29 cellular contexts compared by ENCODE assay signal in genomic region chr1:65026235-65026634, GRCh38. TPM values are rescaled to one million over a fixed set of nuclear protein-coding genes. Genes with fewer than 3 reads are reported as not detected.
DNase-seq lines count a peak whose midpoint lies in the region; ATAC-seq, FAIRE-seq and TF ChIP-seq lines count a peak whose summit lies in the region.
"Had no signal": no experiment of that assay in that cellular context is flagged by ENCODE, and none has a peak within 500 bp of the region (broad histone marks: within the 10 kb centered on the region; RNA-seq: fewer than 3 reads in every experiment).

No MANE protein-coding gene starts in this region.

- DNase-seq in NCI-H1417 (lab: John Stamatoyannopoulos, UW) (peak in 2 of 3 experiments; percentile 31 to 56), NCI-H1417 treated with DMSO at 0.1 percent for 48 hours (lab: John Stamatoyannopoulos, UW) (no peak), NCI-H146 (lab: John Stamatoyannopoulos, UW) (peak; percentile 80), WTC11 (ENCODE audit: low spot score) (peak; percentile 32), pancreas (no peak), RCC 7860 (ENCODE audit: low spot score) (no peak), T-helper 2 cell (no peak), smooth muscle cell (lab: John Stamatoyannopoulos, UW; ENCODE audit: unreplicated experiment) (no peak)
- DNase-seq: 8988T; activated CD4-positive, alpha-beta T cell treated with anti-CD3 and anti-CD28 coated beads, Interleukin-2, amount 50 U/mL, for 48 hours; activated naive CD4-positive, alpha-beta T cell treated with anti-CD3 and anti-CD28 coated beads for 36 hours; adrenal gland; CD8-positive, alpha-beta T cell; effector CD4-positive, alpha-beta T cell; HCEC 1CT; NCI-H1105 treated with DMSO at 0.1 percent for 48 hours; NCI-H526 treated with DMSO at 0.1 percent for 48 hours; posterior cingulate gyrus; right cardiac atrium; stimulated activated CD4-positive, alpha-beta T cell treated with anti-CD3 and anti-CD28 coated beads, Interleukin-4, amount 100 ng/mL, for 4 hours; stimulated activated naive B cell treated with anti-CD40 and anti-IgM and Interleukin-4, amounts not matched to agents 10 μg/mL and 1 μg/mL and 100 μg/mL, for 72 hours; T-cell had no signal

- H3K9me3 Mint-ChIP-seq in WTC11: peaks cover 10% of the 10 kb centered on the region
- H3K9me3 Mint-ChIP-seq: activated naive CD4-positive, alpha-beta T cell treated with anti-CD3 and anti-CD28 coated beads for 36 hours; CD8-positive, alpha-beta T cell had no signal

- no peak overlapping the region for H3K4me2 ChIP-seq in smooth muscle cell

- H3K36me3 ChIP-seq in pancreas: no peaks in the 10 kb centered on the region
- H3K36me3 ChIP-seq in smooth muscle cell (ENCODE audit: low read depth): no peaks in the 10 kb centered on the region
- H3K36me3 ChIP-seq: adrenal gland, SJSA1, suprapubic skin had no signal

- TF ChIP-seq CTCF in WTC11 (IDR thresholded peaks at IDR 0.05) (no peak), pancreas (IDR thresholded peaks at IDR 0.05) (no peak), smooth muscle cell (IDR thresholded peaks at IDR 0.05; ENCODE audit: borderline replicate concordance, insufficient read depth, poor library complexity, severe bottlenecking) (no peak)

- H3F3A ChIP-seq in smooth muscle cell (ENCODE audit: low read depth): no peaks in the 10 kb centered on the region

- no peaks in the 10 kb centered on the region for H3K27me3 Mint-ChIP-seq in WTC11 (ENCODE audit: low read depth)
- H3K27me3 Mint-ChIP-seq: stimulated activated naive B cell treated with anti-CD40 and anti-IgM and Interleukin-4, amounts not matched to agents 10 μg/mL and 1 μg/mL and 100 μg/mL, for 72 hours; T-cell had no signal

- no peaks in the 10 kb centered on the region for H4K20me1 ChIP-seq in smooth muscle cell (ENCODE audit: low read depth)

- H3K4me1 Mint-ChIP-seq in WTC11: peaks cover 50% of the 10 kb centered on the region

- peak; percentile 89 for ATAC-seq in WTC11
- peak in 3 of 4 donors; percentile 6 to 24 (median 18) for ATAC-seq in pancreas
- ATAC-seq: activated CD4-positive, CD25-positive, alpha-beta regulatory T cell treated with anti-CD3 and anti-CD28 coated beads, Interleukin-2, amount 50 U/mL, for 24 hours; body of pancreas; CD8-positive, alpha-beta T cell; K562; right cardiac atrium; stimulated activated naive B cell treated with anti-CD40 and anti-IgM and Interleukin-4, amounts not matched to agents 10 μg/mL and 1 μg/mL and 100 μg/mL, for 72 hours; T-cell had no signal

- H3K9me3 ChIP-seq in pancreas: no peaks in the 10 kb centered on the region
- no peaks in the 10 kb centered on the region for H3K9me3 ChIP-seq in smooth muscle cell (replicated peaks; ENCODE audit: low read depth)
- H3K9me3 ChIP-seq: adrenal gland, body of pancreas, SJSA1, suprapubic skin had no signal

- CTCF ChIA-PET in WTC11 (lab: Charles Lee): interaction anchor here (1.3 kb wide), 1 partner anchor 60 kb away, joined by 4 read pairs; the partner anchor contains the start of gene JAK1

- H2AFZ ChIP-seq in smooth muscle cell (ENCODE audit: low read depth): no peak overlapping the region

- no peak overlapping the region for H3K4me3 Mint-ChIP-seq in WTC11
- H3K4me3 Mint-ChIP-seq: activated naive CD4-positive, alpha-beta T cell treated with anti-CD3 and anti-CD28 coated beads for 36 hours; CD8-positive, alpha-beta T cell; stimulated activated naive B cell treated with anti-CD40 and anti-IgM and Interleukin-4, amounts not matched to agents 10 μg/mL and 1 μg/mL and 100 μg/mL, for 72 hours; T-cell had no signal

- intact Hi-C loops in pancreas (cut with DNase I): no loop called here

- H3K79me2 ChIP-seq in smooth muscle cell (ENCODE audit: low read depth): no peaks in the 10 kb centered on the region

- H3K4me1 ChIP-seq in pancreas: peaks cover 0 to 11% (median 11%) of the 10 kb centered on the region in 3 donors
- no peaks in the 10 kb centered on the region for H3K4me1 ChIP-seq in smooth muscle cell (ENCODE audit: low read depth)
- H3K4me1 ChIP-seq: SJSA1 had no signal

- peaks cover 12% of the 10 kb centered on the region for H3K36me3 Mint-ChIP-seq in WTC11

- POLR2A ChIA-PET in WTC11 (lab: Charles Lee): interaction anchor here (1.2 kb wide), 1 partner anchor 39 kb away, joined by 3 read pairs; no protein-coding TSS in a partner anchor

- 28 to 34% methylated on average over 3 of the region's 3 CpGs for WGBS in pancreas, 2 donors
- WGBS in smooth muscle cell (ENCODE audit: low lambda C conversion rate): 33% methylated on average over 3 of the region's 3 CpGs

- H3K27me3 ChIP-seq in pancreas (no peaks in the 10 kb centered on the region), smooth muscle cell (ENCODE audit: low read depth) (no peaks in the 10 kb centered on the region)
- H3K27me3 ChIP-seq: adrenal gland, body of pancreas, suprapubic skin had no signal

- FAIRE-seq in pancreas (lab: Jason Lieb, UNC): no peak
- no peak for FAIRE-seq in RCC 7860 (lab: Jason Lieb, UNC)
- FAIRE-seq: K562, TTC549 had no signal

- H3K27ac ChIP-seq in pancreas (no peak overlapping the region), smooth muscle cell (ENCODE audit: low read depth) (no peak overlapping the region)
- H3K27ac ChIP-seq: adrenal gland, body of pancreas, epithelial cell of prostate, SJSA1, suprapubic skin had no signal

- H3K9ac ChIP-seq in smooth muscle cell (ENCODE audit: low read depth): no peak overlapping the region

- peak overlapping the region; percentile 89 for H3K27ac Mint-ChIP-seq in WTC11
- H3K27ac Mint-ChIP-seq: activated naive CD4-positive, alpha-beta T cell treated with anti-CD3 and anti-CD28 coated beads for 36 hours; CD8-positive, alpha-beta T cell; stimulated activated naive B cell treated with anti-CD40 and anti-IgM and Interleukin-4, amounts not matched to agents 10 μg/mL and 1 μg/mL and 100 μg/mL, for 72 hours; T-cell had no signal

- H3K4me3 ChIP-seq in pancreas (no peak overlapping the region), smooth muscle cell (no peak overlapping the region)
- H3K4me3 ChIP-seq: adrenal gland, body of pancreas, K562, SJSA1, suprapubic skin had no signal

TF ChIP-seq in WTC11, 78 proteins besides CTCF, POLR2A, EP300 and RAD21:
- TF ChIP-seq E2F1 (CRISPR knock-in tag; IDR thresholded peaks at IDR 0.05) (no peak), NR3C1 (CRISPR knock-in tag; conservative IDR thresholded peaks at IDR 0.05; ENCODE audit: low read depth) (no peak), ZNF396 (CRISPR knock-in tag; IDR thresholded peaks at IDR 0.05; ENCODE audit: borderline replicate concordance) (no peak), ZNF121 (CRISPR knock-in tag; IDR thresholded peaks at IDR 0.05) (no peak), TEAD1 (CRISPR knock-in tag; IDR thresholded peaks at IDR 0.05) (peak; percentile 19; the same call in 1 of the 2 replicates), GTF2I (CRISPR knock-in tag; conservative IDR thresholded peaks at IDR 0.05) (no peak), TEAD4 (CRISPR knock-in tag; IDR thresholded peaks at IDR 0.05) (peak; percentile 14; the same call in 1 of the 2 replicates), HMGXB4 (CRISPR knock-in tag; IDR thresholded peaks at IDR 0.05) (no peak), JUN (CRISPR knock-in tag; IDR thresholded peaks at IDR 0.05) (no peak), ZNF423 (CRISPR knock-in tag; IDR thresholded peaks at IDR 0.05) (peak; percentile 76), ZNF671 (CRISPR knock-in tag; IDR thresholded peaks at IDR 0.05) (peak; percentile 15; the same call in 1 of the 2 replicates)

RNA-seq across cellular contexts. Expression of gene JAK1, which starts 59.9 kb away (rescaled TPM):
- total RNA-seq in WTC11 (2021) (21.1 to 28.2 TPM (median 27.8 TPM) in 3 replicates), pancreas (10 to 100 TPM; 44.3 to 89.8 (median 54.4) TPM), smooth muscle cell (101 and 110 TPM in 2 replicates)
- polyA plus RNA-seq in pancreas (10 to 100 TPM; 15.5 to 26.5 TPM), smooth muscle cell (44.9 and 52.4 TPM in 2 replicates)

Comparison
In these comparisons a context has a peak if more than half of its experiments do, and no peak if none do; other contexts are left out.
1. DNase-seq: peak in NCI-H1417 (2 of 3), NCI-H146 (single experiment) and WTC11 (single experiment); none in NCI-H1417 treated with DMSO at 0.1 percent for 48 hours (single experiment), pancreas (0 of 6), RCC 7860 (single experiment), T-helper 2 cell (0 of 5) and smooth muscle cell (single experiment).